33 cellular contexts compared by ENCODE assay signal in genomic region chr3:29614954-29615353, GRCh38.
"Had no signal": no experiment of that assay in that cellular context is flagged by ENCODE, and none has a peak within 500 bp of the region (broad histone marks: within the 10 kb centered on the region; RNA-seq: fewer than 3 reads in every experiment).

No MANE protein-coding gene starts in this region.

- H3K27ac ChIP-seq: SJCRH30, WERI-Rb-1 had no signal

- H3K4me1 Mint-ChIP-seq: activated CD4-positive, alpha-beta T cell treated with anti-CD3 and anti-CD28 coated beads for 36 hours; activated naive CD8-positive, alpha-beta T cell treated with anti-CD3 and anti-CD28 coated beads, Interleukin-2, amount 50 U/mL, for 24 hours had no signal

- H3K36me3 ChIP-seq: SJCRH30, WERI-Rb-1 had no signal

- H3K4me3 Mint-ChIP-seq: activated CD4-positive, alpha-beta memory T cell treated with anti-CD3 and anti-CD28 coated beads for 36 hours; activated CD4-positive, alpha-beta T cell treated with anti-CD3 and anti-CD28 coated beads for 36 hours; activated naive CD4-positive, alpha-beta T cell treated with anti-CD3 and anti-CD28 coated beads for 36 hours; activated naive CD8-positive, alpha-beta T cell; activated naive CD8-positive, alpha-beta T cell treated with anti-CD3 and anti-CD28 coated beads, Interleukin-2, amount 50 U/mL, for 24 hours; activated T-cell treated with anti-CD3 and anti-CD28 coated beads, Interleukin-2, amount 50 U/mL, for 4 hours; activated T-helper 1 cell treated with anti-CD3 and anti-CD28 coated beads, Interleukin-12 subunit alpha, Interleukin-12 subunit beta, Interleukin-2, Interleukin-4 antibody, amounts not matched to agents 30 ng/mL and 10 ng/mL and 1 ng/mL, durations not matched to agents 14 hours and 24 hours and 36 hours; brain had no signal

- ATAC-seq: activated CD4-positive, alpha-beta T cell treated with anti-CD3 and anti-CD28 coated beads for 36 hours; activated naive CD8-positive, alpha-beta T cell treated with anti-CD3 and anti-CD28 coated beads, Interleukin-2, amount 50 U/mL, for 24 hours; activated T-cell treated with anti-CD3 and anti-CD28 coated beads, Interleukin-2, amount 50 U/mL, for 4 hours; K562; Panc1 had no signal

- H3K27me3 ChIP-seq: SJCRH30 had no signal

- H3K36me3 Mint-ChIP-seq: activated CD4-positive, alpha-beta memory T cell treated with anti-CD3 and anti-CD28 coated beads for 36 hours; activated naive CD8-positive, alpha-beta T cell; brain had no signal

- H3K27me3 Mint-ChIP-seq: activated CD4-positive, alpha-beta memory T cell treated with anti-CD3 and anti-CD28 coated beads for 36 hours; activated naive CD8-positive, alpha-beta T cell treated with anti-CD3 and anti-CD28 coated beads, Interleukin-2, amount 50 U/mL, for 24 hours; brain had no signal

- H3K4me3 ChIP-seq: K562, SJCRH30 had no signal

- DNase-seq: activated CD4-positive, alpha-beta memory T cell treated with anti-CD3 and anti-CD28 coated beads for 36 hours; activated CD4-positive, alpha-beta T cell treated with anti-CD3 and anti-CD28 coated beads for 36 hours; activated CD4-positive, alpha-beta T cell treated with anti-CD3 and anti-CD28 coated beads, Interleukin-2, amount 50 U/mL, for 1 hour; activated CD8-positive, alpha-beta memory T cell treated with anti-CD3 and anti-CD28 coated beads, Interleukin-2, amount 50 U/mL, for 4 hours; activated gamma-delta T cell treated with Interleukin-2 at 50 U/mL for 16 hours; activated naive CD4-positive, alpha-beta T cell treated with anti-CD3 and anti-CD28 coated beads for 36 hours; activated naive CD8-positive, alpha-beta T cell treated with anti-CD3 and anti-CD28 coated beads, Interleukin-2, amount 50 U/mL, for 24 hours; activated T-cell treated with anti-CD3 and anti-CD28 coated beads for 4 hours; activated T-cell treated with anti-CD3 and anti-CD28 coated beads, Interleukin-2, amount 50 U/mL, for 4 hours; anterior cingulate cortex; caudate nucleus; NCI-H1092 treated with DMSO at 0.1 percent for 48 hours; NCI-H146; NCI-H187; NCI-H2081; NCI-H2171 treated with DMSO at 0.1 percent for 48 hours; NCI-H2227 treated with DMSO at 0.1 percent for 48 hours; NCI-H446; NCI-H510A treated with DMSO at 0.1 percent for 48 hours; NCI-H526 treated with DMSO at 0.1 percent for 48 hours; NK-92 treated with Interleukin-12 subunit alpha and Interleukin-12 subunit beta, amount 100 ng/mL, for 24 hours; SHP77; SJCRH30; SW 1271; T-helper 1 cell; T-helper 2 cell; T-helper 9 cell; WERI-Rb-1 had no signal

- H3K9me3 ChIP-seq: SJCRH30 had no signal

- H3K27ac Mint-ChIP-seq: activated CD4-positive, alpha-beta memory T cell treated with anti-CD3 and anti-CD28 coated beads for 36 hours; activated CD4-positive, alpha-beta T cell treated with anti-CD3 and anti-CD28 coated beads for 36 hours; activated naive CD4-positive, alpha-beta T cell treated with anti-CD3 and anti-CD28 coated beads for 36 hours; activated naive CD8-positive, alpha-beta T cell; activated naive CD8-positive, alpha-beta T cell treated with anti-CD3 and anti-CD28 coated beads, Interleukin-2, amount 50 U/mL, for 24 hours; activated T-helper 1 cell treated with anti-CD3 and anti-CD28 coated beads, Interleukin-12 subunit alpha, Interleukin-12 subunit beta, Interleukin-2, Interleukin-4 antibody, amounts not matched to agents 30 ng/mL and 10 ng/mL and 1 ng/mL, durations not matched to agents 14 hours and 24 hours and 36 hours; brain had no signal

- H3K4me1 ChIP-seq: SJCRH30 had no signal

- H3K9me3 Mint-ChIP-seq: activated CD4-positive, alpha-beta memory T cell treated with anti-CD3 and anti-CD28 coated beads for 36 hours; activated naive CD4-positive, alpha-beta T cell treated with anti-CD3 and anti-CD28 coated beads for 36 hours; activated T-helper 1 cell treated with anti-CD3 and anti-CD28 coated beads, Interleukin-12 subunit alpha, Interleukin-12 subunit beta, Interleukin-2, Interleukin-4 antibody, amounts not matched to agents 30 ng/mL and 10 ng/mL and 1 ng/mL, durations not matched to agents 14 hours and 24 hours and 36 hours had no signal
